Comparison of ENCODE assay signal across 8 cellular contexts in the genomic region with DNA sequence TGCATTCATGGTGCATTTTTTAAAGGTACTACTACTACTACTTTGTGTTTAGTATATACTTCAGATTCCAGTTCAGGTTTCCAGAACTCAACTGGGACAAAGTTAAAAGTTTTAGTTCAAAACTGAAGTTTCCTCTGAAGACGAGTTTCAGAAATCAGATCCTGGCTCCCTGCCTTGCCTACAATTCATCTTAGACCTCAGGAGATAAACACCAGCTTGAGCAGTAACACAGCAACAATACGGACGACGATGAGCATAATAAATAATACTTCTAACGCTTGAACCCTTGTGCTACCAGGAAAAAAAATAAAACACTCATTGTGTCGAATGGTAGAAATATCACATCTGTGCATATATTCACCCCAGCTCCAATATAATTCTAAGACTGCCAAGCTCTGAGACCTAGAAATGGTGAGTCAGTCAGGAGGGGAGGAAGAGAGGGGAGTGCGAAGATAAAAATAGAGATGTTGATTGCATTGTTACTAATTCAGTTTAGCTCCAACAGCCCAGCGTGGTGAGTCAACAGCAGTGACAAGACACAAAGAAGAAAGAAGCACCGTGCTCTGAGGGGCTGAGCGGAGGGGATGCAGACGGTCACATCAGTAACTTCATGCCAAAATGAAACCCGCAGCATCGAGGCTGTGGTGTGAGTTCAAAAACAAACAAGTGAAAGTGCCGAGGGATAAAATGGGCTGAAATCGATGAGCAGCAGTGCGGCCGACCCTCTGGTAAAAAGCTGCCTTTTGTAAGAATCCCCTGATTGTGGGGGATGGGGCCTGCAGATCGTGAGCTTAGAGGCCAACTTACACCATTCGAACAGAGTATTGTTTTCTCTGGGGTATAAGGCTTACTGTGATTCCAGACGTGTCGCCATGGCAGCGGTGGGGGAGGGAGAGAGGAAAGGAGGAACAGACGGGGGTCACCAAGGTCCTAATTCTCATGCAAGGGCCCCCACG.
DNase-seq lines count a peak whose midpoint lies in the region; ATAC-seq and TF ChIP-seq lines count a peak whose summit lies in the region.

No MANE protein-coding gene starts in this region.

- peak overlapping the region; percentile 73 for H4K8ac ChIP-seq in mesenchymal stem cell (ENCODE audit: low read length)

- H2BK12ac ChIP-seq in mesenchymal stem cell (ENCODE audit: low read length in 2 of 2), result peak overlapping the region in 1 of 2 experiments; percentile 75

- H2AK5ac ChIP-seq in mesenchymal stem cell (ENCODE audit: low read length, severe bottlenecking), result no peak overlapping the region

- peak overlapping the region in 1 of 2 experiments; percentile 75 for H3K18ac ChIP-seq in mesenchymal stem cell (ENCODE audit: low read depth in 1 of 2, low read length in 2 of 2)

- TF ChIP-seq CTCF in tibial artery (IDR thresholded peaks at IDR 0.05), result no peak
- TF ChIP-seq CTCF in PC-9 (conservative IDR thresholded peaks at IDR 0.05), result no peak

- intact Hi-C loops in tibial artery (cut with DNase I; ENCODE audit: low total_unique reads), result no loop called here
- intact Hi-C loops in PC-9 (cut with micrococcal nuclease; ENCODE audit: unreplicated experiment), result no loop called here

- DNase-seq in GM03348 (ENCODE audit: low spot score), result peak; percentile 86
- DNase-seq in NOMO-1 treated with DMSO at 0.1 percent for 48 hours (lab: John Stamatoyannopoulos, UW; ENCODE audit: unreplicated experiment), result peak; percentile 95
- DNase-seq in mesenchymal stem cell, result peak; percentile 93
- peak in 1 of 2 donors; percentile 71 for DNase-seq in tibial artery
- DNase-seq in PC-9, result no peak

- H3K9ac ChIP-seq in duodenal mucosa (ENCODE audit: low read depth in 1 of 2, low read length in 2 of 2) (no peak overlapping the region), mesenchymal stem cell (ENCODE audit: low read length) (peak overlapping the region; percentile 92)

- H3K9me3 ChIP-seq in duodenal mucosa (ENCODE audit: control insufficient read depth in 1 of 2, low read length in 2 of 2) (peaks cover 0 to under 1% of the 10 kb centered on the region in 2 donors), mesenchymal stem cell (ENCODE audit: control insufficient read depth, low read length) (peaks cover 4% of the 10 kb centered on the region), tibial artery (peaks cover 0 to under 1% (median 0%) of the 10 kb centered on the region in 3 donors), PC-9 (ENCODE audit: insufficient read depth, low read depth) (no peaks in the 10 kb centered on the region)

- H3K4me1 ChIP-seq in duodenal mucosa (ENCODE audit: control insufficient read depth in 1 of 2, insufficient read depth in 2 of 2, low read length in 2 of 2) (peaks cover 9 to 21% of the 10 kb centered on the region in 2 donors), mesenchymal stem cell (ENCODE audit: control insufficient read depth, insufficient read depth, low read depth, low read length) (peaks cover 5% of the 10 kb centered on the region), tibial artery (peaks cover 0 to 43% (median 21%) of the 10 kb centered on the region in 4 donors), PC-9 (replicated peaks; ENCODE audit: insufficient read depth) (no peaks in the 10 kb centered on the region)

- H2AFZ ChIP-seq in mesenchymal stem cell (ENCODE audit: low read depth, low read length), result peak overlapping the region; percentile 73
- no peak overlapping the region for H2AFZ ChIP-seq in PC-9

- H3K27me3 ChIP-seq in duodenal mucosa (ENCODE audit: control insufficient read depth in 1 of 2, insufficient read depth in 2 of 2, low read length in 2 of 2), result no peaks in the 10 kb centered on the region
- no peaks in the 10 kb centered on the region for H3K27me3 ChIP-seq in mesenchymal stem cell (ENCODE audit: control insufficient read depth in 1 of 2, insufficient read depth in 1 of 2, low read length in 2 of 2)
- H3K27me3 ChIP-seq in tibial artery, result no peaks in the 10 kb centered on the region
- H3K27me3 ChIP-seq in PC-9 (ENCODE audit: insufficient read depth, low read depth), result no peaks in the 10 kb centered on the region

- BruUV-seq in PC-9 (replicated peaks; lab: Mats Ljungman, UMichigan), result no TSS peak

- no peak overlapping the region for H2BK15ac ChIP-seq in mesenchymal stem cell (ENCODE audit: low read depth, poor library complexity, severe bottlenecking)

- H3K79me2 ChIP-seq in PC-9 (ENCODE audit: low read depth), result no peaks in the 10 kb centered on the region

- H3K36me3 ChIP-seq in duodenal mucosa (ENCODE audit: control insufficient read depth in 1 of 2, insufficient read depth in 2 of 2, low read length in 2 of 2) (no peaks in the 10 kb centered on the region), mesenchymal stem cell (ENCODE audit: control insufficient read depth in 1 of 2, insufficient read depth in 2 of 2, low read depth in 1 of 2, low read length in 2 of 2) (no peaks in the 10 kb centered on the region), tibial artery (no peaks in the 10 kb centered on the region), PC-9 (ENCODE audit: low read depth) (no peaks in the 10 kb centered on the region)

- no peak overlapping the region for H2BK5ac ChIP-seq in mesenchymal stem cell (ENCODE audit: low read depth, low read length, poor library complexity, severe bottlenecking)

- H3K14ac ChIP-seq in mesenchymal stem cell (ENCODE audit: low read length in 2 of 2), result peak overlapping the region in 1 of 2 experiments; percentile 86

- peak overlapping the region; percentile 65 for H2BK120ac ChIP-seq in mesenchymal stem cell (ENCODE audit: low read depth, low read length)

- POLR2A ChIA-PET in PC-9 (lab: Charles Lee; ENCODE audit: unreplicated experiment), result interaction anchor here (0.6 kb wide), 2 partner anchors 55 to 283 kb away, joined by 3 to 4 read pairs; no protein-coding TSS in a partner anchor

- ATAC-seq in GM19324 (IDR thresholded peaks at IDR 0.05; ENCODE audit: low FRiP score, unreplicated experiment) (no peak), HG03354 (IDR thresholded peaks at IDR 0.05; ENCODE audit: poor library complexity, severe bottlenecking, unreplicated experiment) (no peak)

- no peaks in the 10 kb centered on the region for H3K9me2 ChIP-seq in PC-9 (ENCODE audit: insufficient read depth)

- WGBS in mesenchymal stem cell, result 1% methylated on average over 21 of the region's 24 CpGs

- H3K4me2 ChIP-seq in mesenchymal stem cell (ENCODE audit: low read length, poor library complexity, severe bottlenecking) (peak overlapping the region; percentile 84), PC-9 (no peak overlapping the region)

- H3K79me1 ChIP-seq in mesenchymal stem cell (replicated peaks; ENCODE audit: low read length, poor library complexity, severe bottlenecking), result peaks cover 8% of the 10 kb centered on the region

- peak overlapping the region; percentile 13 for H3K27ac ChIP-seq in duodenal mucosa (ENCODE audit: low read depth, low read length)
- no peak overlapping the region for H3K27ac ChIP-seq in mesenchymal stem cell (ENCODE audit: low read length, poor library complexity, severe bottlenecking)
- peak overlapping the region; percentile 61 to 73 for H3K27ac ChIP-seq in tibial artery
- no peak overlapping the region for H3K27ac ChIP-seq in PC-9

- CTCF ChIA-PET in PC-9 (lab: Charles Lee), result no interaction called here

- no peak overlapping the region for H3K23ac ChIP-seq in mesenchymal stem cell (ENCODE audit: low read length in 2 of 2)

- peak overlapping the region; percentile 1 for H4K91ac ChIP-seq in mesenchymal stem cell (ENCODE audit: low read length)

- H3K4me3 ChIP-seq in duodenal mucosa (ENCODE audit: low read depth in 1 of 2, low read length in 2 of 2) (peak overlapping the region; percentile 47 to 58), mesenchymal stem cell (ENCODE audit: insufficient read depth in 1 of 2, low read depth in 1 of 2, low read length in 2 of 2) (peak overlapping the region; percentile 45 to 79), tibial artery (peak overlapping the region; percentile 50 to 60), PC-9 (no peak overlapping the region)

- H3K4ac ChIP-seq in mesenchymal stem cell (ENCODE audit: low read depth in 1 of 2, low read length in 2 of 2), result peak overlapping the region in 1 of 2 experiments; percentile 84

- no peaks in the 10 kb centered on the region for H4K20me1 ChIP-seq in PC-9 (ENCODE audit: insufficient read depth)

- no peaks in the 10 kb centered on the region for H3F3A ChIP-seq in PC-9 (ENCODE audit: insufficient read depth, low read depth)

Comparison
In these comparisons a context has a peak if more than half of its experiments do, and no peak if none do; other contexts are left out.
1. DNase-seq: peak in GM03348 (single experiment), NOMO-1 treated with DMSO at 0.1 percent for 48 hours (single experiment) and mesenchymal stem cell (single experiment); none in PC-9 (0 of 2).
2. H3K27ac ChIP-seq: peak in duodenal mucosa (single experiment) and tibial artery (2 of 2); none in mesenchymal stem cell (single experiment) and PC-9 (single experiment).